19 cellular contexts compared by ENCODE assay signal in the genomic region with DNA sequence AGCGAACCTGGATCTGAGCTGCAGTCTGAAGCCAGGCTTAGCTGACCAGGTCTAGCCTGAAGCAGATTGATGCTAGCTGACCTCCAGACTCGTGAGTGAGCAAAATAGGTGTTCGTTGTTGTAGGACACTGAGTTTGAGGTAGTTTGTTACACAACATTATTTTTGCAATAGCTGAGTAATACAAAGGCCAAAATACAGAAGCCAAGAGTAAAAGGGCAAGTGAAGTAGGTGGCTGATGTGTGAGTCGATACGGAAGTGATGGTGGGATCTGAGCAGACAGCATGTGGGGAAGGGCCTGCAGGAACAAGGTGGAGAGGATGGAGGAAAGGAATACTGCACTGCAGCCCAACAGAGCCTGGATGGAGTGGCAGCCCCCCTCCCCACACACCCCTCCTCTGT. TPM values are rescaled to one million over a fixed set of nuclear protein-coding genes. Genes with fewer than 3 reads are reported as not detected.
"Had no signal": no experiment of that assay in that cellular context is flagged by ENCODE, and none has a peak within 500 bp of the region (broad histone marks: within the 10 kb centered on the region; RNA-seq: fewer than 3 reads in every experiment).

No MANE protein-coding gene starts in this region.

- H3K9me3 ChIP-seq: ovary, testis had no signal

- H3K27ac ChIP-seq: ovary, testis had no signal

- H3K4me3 Mint-ChIP-seq: activated CD4-positive, alpha-beta memory T cell treated with anti-CD3 and anti-CD28 coated beads for 36 hours; activated naive CD8-positive, alpha-beta T cell treated with anti-CD3 and anti-CD28 coated beads, Interleukin-2, amount 10 ng/mL, durations not matched to agents 7 days and 5 days; activated T-cell treated with anti-CD3 and anti-CD28 coated beads, Interleukin-2, amount 50 U/mL, for 72 hours; memory B cell; nephron had no signal

- H3K4me3 ChIP-seq: ovary, testis had no signal

- H3K36me3 ChIP-seq: ovary had no signal

- DNase-seq: activated CD4-positive, alpha-beta memory T cell treated with anti-CD3 and anti-CD28 coated beads for 36 hours; activated CD4-positive, alpha-beta T cell treated with anti-CD3 and anti-CD28 coated beads for 1 hour; activated CD8-positive, alpha-beta memory T cell treated with anti-CD3 and anti-CD28 coated beads, Interleukin-2, amount 50 U/mL, for 4 hours; activated gamma-delta T cell treated with Interleukin-2 at 50 U/mL for 16 hours; activated naive CD8-positive, alpha-beta T cell treated with anti-CD3 and anti-CD28 coated beads, Interleukin-2, amount 10 ng/mL, durations not matched to agents 7 days and 5 days; activated T-cell treated with anti-CD3 and anti-CD28 coated beads, Interleukin-2, amount 50 U/mL, for 72 hours; glutamatergic neuron; left cardiac atrium; ovary; stimulated activated CD4-positive, alpha-beta T cell treated with anti-CD3 and anti-CD28 coated beads, Interleukin-12 subunit alpha, Interleukin-12 subunit beta, amount 100 ng/mL, for 4 hours; stimulated activated naive CD8-positive, alpha-beta T cell treated with anti-CD3 and anti-CD28 coated beads, Interleukin-15, Interleukin-2, amounts not matched to agents 100 U/mL and 50 U/mL, for 24 hours; testis had no signal

- H3K27ac Mint-ChIP-seq: activated CD4-positive, alpha-beta memory T cell treated with anti-CD3 and anti-CD28 coated beads for 36 hours; activated naive CD8-positive, alpha-beta T cell treated with anti-CD3 and anti-CD28 coated beads, Interleukin-2, amount 10 ng/mL, durations not matched to agents 7 days and 5 days; activated T-cell treated with anti-CD3 and anti-CD28 coated beads, Interleukin-2, amount 50 U/mL, for 72 hours; memory B cell; nephron had no signal

- H3K27me3 ChIP-seq: ovary, testis had no signal

- FAIRE-seq: astrocyte, endometrium had no signal

- H3K4me1 Mint-ChIP-seq: memory B cell had no signal

- H3K9me3 Mint-ChIP-seq: activated CD4-positive, alpha-beta memory T cell treated with anti-CD3 and anti-CD28 coated beads for 36 hours; activated naive CD8-positive, alpha-beta T cell treated with anti-CD3 and anti-CD28 coated beads, Interleukin-2, amount 10 ng/mL, durations not matched to agents 7 days and 5 days; activated T-cell treated with anti-CD3 and anti-CD28 coated beads, Interleukin-2, amount 50 U/mL, for 72 hours; memory B cell; nephron had no signal

- ATAC-seq: activated T-cell treated with anti-CD3 and anti-CD28 coated beads, Interleukin-2, amount 50 U/mL, for 72 hours; esophagus mucosa; stimulated activated naive CD8-positive, alpha-beta T cell treated with anti-CD3 and anti-CD28 coated beads, Interleukin-15, Interleukin-2, amounts not matched to agents 100 U/mL and 50 U/mL, for 24 hours had no signal

- H3K36me3 Mint-ChIP-seq: activated CD4-positive, alpha-beta memory T cell treated with anti-CD3 and anti-CD28 coated beads for 36 hours; activated naive CD8-positive, alpha-beta T cell treated with anti-CD3 and anti-CD28 coated beads, Interleukin-2, amount 10 ng/mL, durations not matched to agents 7 days and 5 days; memory B cell had no signal

RNA-seq across cellular contexts. Expression of a gene that starts 8.5 kb away (rescaled TPM):
- total RNA-seq: activated CD4-positive, alpha-beta memory T cell treated with anti-CD3 and anti-CD28 coated beads for 36 hours; activated naive CD8-positive, alpha-beta T cell treated with anti-CD3 and anti-CD28 coated beads, Interleukin-2, amount 10 ng/mL, durations not matched to agents 7 days and 5 days; activated T-cell treated with anti-CD3 and anti-CD28 coated beads, Interleukin-2, amount 50 U/mL, for 72 hours; astrocyte; esophagus mucosa; fibroblast of villous mesenchyme; left cardiac atrium; ureter had no signal
- polyA plus RNA-seq: ovary had no signal
